In genomic region chr16:88814144-88814502, GRCh38 we compare ENCODE assay signal across 1 cellular context.
TF ChIP-seq lines count a peak whose summit lies in the region.

No MANE protein-coding gene starts in this region.

TF ChIP-seq in H1, 55 proteins besides CTCF, POLR2A, EP300 and RAD21:
- TF ChIP-seq NANOG (IDR thresholded peaks at IDR 0.05; ENCODE audit: insufficient read depth, low read depth, low read length, poor library complexity, severe bottlenecking) = no peak
- TF ChIP-seq FOSL1 (IDR thresholded peaks at IDR 0.05; ENCODE audit: insufficient read depth, low read depth, low read length) = no peak
- TF ChIP-seq ASH2L (IDR thresholded peaks at IDR 0.05; ENCODE audit: low read length) = no peak
- TF ChIP-seq TAF1 (IDR thresholded peaks at IDR 0.05; ENCODE audit: low read depth, low read length) = no peak
- no peak for TF ChIP-seq JUND (IDR thresholded peaks at IDR 0.05; ENCODE audit: low read length)
- TF ChIP-seq SUZ12 (IDR thresholded peaks at IDR 0.05; ENCODE audit: low read length) = no peak
- no peak for TF ChIP-seq SRF (IDR thresholded peaks at IDR 0.05; ENCODE audit: low read depth, low read length)
- no peak for TF ChIP-seq HDAC6 (IDR thresholded peaks at IDR 0.05; ENCODE audit: low read depth, low read length)
- TF ChIP-seq CHD1 (IDR thresholded peaks at IDR 0.05; ENCODE audit: low read depth, low read length) = no peak
- no peak for TF ChIP-seq CEBPB (IDR thresholded peaks at IDR 0.05; ENCODE audit: low read depth, low read length)
- no peak for TF ChIP-seq SAP30 (IDR thresholded peaks at IDR 0.05; ENCODE audit: insufficient read depth, insufficient replicate concordance, low read length)
- TF ChIP-seq CBX5 (IDR thresholded peaks at IDR 0.05; ENCODE audit: low read depth, low read length) = no peak
- no peak for TF ChIP-seq TAF7 (optimal IDR thresholded peaks at IDR 0.05; ENCODE audit: borderline replicate concordance, low read depth, low read length)
- TF ChIP-seq TBP (IDR thresholded peaks at IDR 0.05; ENCODE audit: low read depth, low read length) = no peak
TF ChIP-seq in H1: peak in this region for 0.
